In the genomic region with DNA sequence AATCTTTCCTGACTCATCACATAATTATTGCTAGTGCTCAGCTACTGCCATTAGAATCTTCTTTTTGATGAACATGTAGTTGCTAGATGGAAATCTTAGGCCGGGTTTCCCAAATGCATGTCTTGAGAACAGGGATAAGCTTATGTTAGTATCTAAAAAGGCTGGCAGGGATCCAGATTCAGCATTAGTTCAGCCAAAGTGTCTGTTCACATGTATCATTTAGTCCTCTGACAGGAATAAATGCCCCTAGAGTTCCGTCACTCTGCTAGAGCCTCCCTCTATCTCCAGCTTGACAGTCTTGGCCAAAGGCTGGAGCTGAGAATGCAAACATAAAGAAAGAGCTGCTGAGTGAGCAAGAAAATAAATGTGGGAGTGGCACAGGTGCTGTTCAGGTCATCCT, we compare ENCODE assay signal across 20 cellular contexts. TPM values are rescaled to one million over a fixed set of nuclear protein-coding genes. Genes with fewer than 3 reads are reported as not detected.
A peak's percentile ranks its signal among the peaks of the same experiment; 100 is the strongest.
DNase-seq lines count a peak whose midpoint lies in the region; ATAC-seq, FAIRE-seq and TF ChIP-seq lines count a peak whose summit lies in the region.
"Had no signal": no experiment of that assay in that cellular context is flagged by ENCODE, and none has a peak within 500 bp of the region (broad histone marks: within the 10 kb centered on the region; RNA-seq: fewer than 3 reads in every experiment).

No MANE protein-coding gene starts in this region.

- DNase-seq in NCI-H82 (lab: John Stamatoyannopoulos, UW) (peak; percentile 63), NCI-H82 treated with DMSO at 0.1 percent for 48 hours (lab: John Stamatoyannopoulos, UW; ENCODE audit: unreplicated experiment) (no peak), K562 (ENCODE audit: extremely low read depth in 1 of 4, low spot score in 3 of 4) (peak in 2 of 4 experiments; percentile 4 to 16), trophoblast cell (peak; percentile 5 to 19)
- DNase-seq: Caco-2; CD4-positive, CD25-positive, alpha-beta regulatory T cell; CD8-positive, alpha-beta T cell; DMS79 treated with DMSO at 0.1 percent for 48 hours; GF-D8; H7; HCEC 1CT had no signal

- H3K27ac ChIP-seq in K562 (ENCODE audit: extremely low read depth, low read depth, low read length) (0 out of 3 replicates have a peak overlapping the region, but pooled peaks have one; percentile 5), trophoblast cell (ENCODE audit: low read depth, low read length) (no peak overlapping the region)
- H3K27ac ChIP-seq: BLaER1, C4-2B had no signal

- no TSS peak for BruUV-seq in K562 (replicated peaks; lab: Mats Ljungman, UMichigan)

- no peak overlapping the region for H4K12ac ChIP-seq in trophoblast cell (ENCODE audit: low read depth, low read length)

- FAIRE-seq in K562 (lab: Jason Lieb, UNC): no peak
- FAIRE-seq: GM12891, GM18507, H1 had no signal

- H3K4me2 ChIP-seq in K562 (ENCODE audit: insufficient read depth, low read length) (no peak overlapping the region), trophoblast cell (ENCODE audit: low read length) (no peak overlapping the region)
- H3K4me2 ChIP-seq: BLaER1 had no signal

- H3K79me1 ChIP-seq in trophoblast cell (ENCODE audit: low read length): no peaks in the 10 kb centered on the region

- no peaks in the 10 kb centered on the region for H4K20me1 ChIP-seq in K562 (replicated peaks; ENCODE audit: control insufficient read depth, insufficient read depth, low read length)
- H4K20me1 ChIP-seq: BLaER1 had no signal

- no peaks in the 10 kb centered on the region for H3K36me3 ChIP-seq in K562 (ENCODE audit: control insufficient read depth, insufficient read depth, low read length)
- no peaks in the 10 kb centered on the region for H3K36me3 ChIP-seq in trophoblast cell (ENCODE audit: control insufficient read depth in 1 of 2, insufficient read depth in 2 of 2, low read length in 2 of 2)
- H3K36me3 ChIP-seq: BLaER1 had no signal

- H3K9me3 ChIP-seq in K562 (replicated peaks; ENCODE audit: control insufficient read depth, insufficient read depth, low read depth, low read length) (no peaks in the 10 kb centered on the region), trophoblast cell (ENCODE audit: insufficient read depth, low read depth, low read length) (no peaks in the 10 kb centered on the region)
- H3K9me3 ChIP-seq: BLaER1, Caco-2 had no signal

- no peak overlapping the region for H2BK5ac ChIP-seq in trophoblast cell (ENCODE audit: low read depth, low read length, poor library complexity)

- POLR2A ChIA-PET in K562 (lab: Yijun Ruan, JAX): no interaction called here

- H3K4me3 ChIP-seq in K562: no peak overlapping the region
- H3K4me3 ChIP-seq in trophoblast cell (ENCODE audit: low read depth, low read length): no peak overlapping the region
- H3K4me3 ChIP-seq: BLaER1 had no signal

- peak overlapping the region; percentile 61 for H2AFZ ChIP-seq in K562 (ENCODE audit: low read depth, low read length)
- H2AFZ ChIP-seq in trophoblast cell (ENCODE audit: insufficient read depth, low read length, poor library complexity): no peak overlapping the region

- TF ChIP-seq POLR2A in K562 (conservative IDR thresholded peaks at IDR 0.05): no peak

- H3K23ac ChIP-seq in trophoblast cell (ENCODE audit: low read length): no peak overlapping the region

- TF ChIP-seq CTCF in K562 (IDR thresholded peaks at IDR 0.05 in 2 of 3, conservative IDR thresholded peaks at IDR 0.05 in 1 of 3; ENCODE audit: insufficient read depth in 2 of 3, low read depth in 1 of 3, low read length in 3 of 3): no peak

- H3K4ac ChIP-seq in trophoblast cell (ENCODE audit: low read depth, low read length): no peak overlapping the region

- H2BK12ac ChIP-seq in trophoblast cell (ENCODE audit: low read length): no peak overlapping the region

- in situ Hi-C loops in K562 (cut with MboI): no loop called here

- H3K9ac ChIP-seq in K562 (ENCODE audit: insufficient read depth in 1 of 2, low read depth in 2 of 2, low read length in 2 of 2): no peak overlapping the region; a peak in 1 of 4 replicates
- peak overlapping the region; percentile 58 for H3K9ac ChIP-seq in trophoblast cell (ENCODE audit: low read length)
- H3K9ac ChIP-seq: BLaER1 had no signal

- no peak overlapping the region for H2AK5ac ChIP-seq in trophoblast cell (ENCODE audit: low read length)

- no peaks in the 10 kb centered on the region for H3K9me1 ChIP-seq in K562 (ENCODE audit: control insufficient read depth, insufficient read depth, low read length)

- no peak for TF ChIP-seq EP300 in K562 (IDR thresholded peaks at IDR 0.05; ENCODE audit: low read length)

- H3K18ac ChIP-seq in trophoblast cell (ENCODE audit: low read length): no peak overlapping the region

- intact Hi-C loops in K562 (cut with micrococcal nuclease): no loop called here

- H3K4me1 ChIP-seq in K562 (replicated peaks in 1 of 2; ENCODE audit: control insufficient read depth in 2 of 2, insufficient read depth in 2 of 2, low read length in 2 of 2) (peaks cover 0 to 9% of the 10 kb centered on the region in 2 experiments; a peak in 2 of 5 replicates), trophoblast cell (ENCODE audit: control insufficient read depth in 1 of 2, insufficient read depth in 2 of 2, low read length in 2 of 2) (no peaks in the 10 kb centered on the region)
- H3K4me1 ChIP-seq: BLaER1, Caco-2 had no signal

- H3K27me3 ChIP-seq in K562 (ENCODE audit: control insufficient read depth in 2 of 2, insufficient read depth in 2 of 2, low read length in 2 of 2): no peaks in the 10 kb centered on the region
- no peaks in the 10 kb centered on the region for H3K27me3 ChIP-seq in trophoblast cell (ENCODE audit: insufficient read depth, low read length)
- H3K27me3 ChIP-seq: BLaER1 had no signal

- no peak overlapping the region for H4K91ac ChIP-seq in trophoblast cell (ENCODE audit: low read depth, low read length)

- ATAC-seq in K562 (peak; percentile 65), GM21737 (IDR thresholded peaks at IDR 0.05; ENCODE audit: unreplicated experiment) (no peak), HG02884 (IDR thresholded peaks at IDR 0.05; ENCODE audit: unreplicated experiment) (no peak)
- ATAC-seq: CD8-positive, alpha-beta T cell had no signal

- no peak for TF ChIP-seq RAD21 in K562 (CRISPR knock-in tag; conservative IDR thresholded peaks at IDR 0.05 in 1 of 2, IDR thresholded peaks at IDR 0.05 in 1 of 2)

- H2BK120ac ChIP-seq in trophoblast cell (ENCODE audit: insufficient read depth, low read length, poor library complexity): no peak overlapping the region

- H3K79me2 ChIP-seq in K562 (ENCODE audit: control insufficient read depth, insufficient read depth, low read length) (no peaks in the 10 kb centered on the region), trophoblast cell (ENCODE audit: control insufficient read depth, insufficient read depth, low read length, poor library complexity) (no peaks in the 10 kb centered on the region)

- no peak overlapping the region for H3K14ac ChIP-seq in trophoblast cell (ENCODE audit: low read length)

- 0% methylated on average over 2 of the region's 2 CpGs for WGBS in K562 (ENCODE audit: insufficient coverage, low coverage, missing lambda C conversion rate)
- no CpG with 5 or more reads among the region's 2 CpGs for WGBS in trophoblast cell (ENCODE audit: extremely low coverage, insufficient coverage, insufficient read length)

- CTCF ChIA-PET in K562 (lab: Yijun Ruan, JAX; ENCODE audit: low intra/inter-chr PET ratio): no interaction called here

- H4K8ac ChIP-seq in trophoblast cell (ENCODE audit: low read depth, low read length): no peak overlapping the region

TF ChIP-seq in K562, 482 proteins besides CTCF, POLR2A, EP300 and RAD21:
- TF ChIP-seq NFIC (IDR thresholded peaks at IDR 0.05): peak; percentile 62
- no peak for TF ChIP-seq CBX8 (IDR thresholded peaks at IDR 0.05; ENCODE audit: borderline replicate concordance, extremely low read depth, low read depth, low read length, poor library complexity, severe bottlenecking)
TF ChIP-seq in K562: peak in this region for 1.

RNA-seq across cellular contexts. Expression of gene NELL2, which starts 13.8 kb away (rescaled TPM):
- total RNA-seq in K562 (2011; cell fraction: chromatin; rRNA removed; ENCODE audit: low replicate concordance): 3.8 and 4.3 TPM in 2 replicates
- total RNA-seq in K562 (2011; cell fraction: nucleolus; rRNA removed): 0.66 and 2.7 TPM in 2 replicates
- total RNA-seq in K562 (2011; cell fraction: nucleoplasm; rRNA removed): 2.1 and 3.7 TPM in 2 replicates
- total RNA-seq in K562 (2014; rRNA removed) (0.20 and 0.36 TPM in 2 replicates), K562 (2014; rRNA removed; fragmentation: Illumina TruSeq; extraction: Trizol) (0.58 and 0.80 TPM in 2 replicates), K562 (2015; rRNA removed; fragmentation: Illumina TruSeq; extraction: Trizol) (0.30 and 1.1 TPM in 2 replicates), K562 (2021) (0.47 and 0.53 TPM in 2 replicates)
- polyA plus RNA-seq in K562 (2011; rRNA removed) (0.27 and 0.82 TPM in 2 replicates), K562 (2014; fragmentation: Illumina TruSeq; extraction: Trizol) (0.19 and 0.71 TPM in 2 replicates), K562 (2014; fragmentation: Nextera tagmentation; extraction: Ambion mirVana) (under 1 TPM; 0.32 to 0.38 TPM), K562 (2014; rRNA removed) (0.45 and 1.6 TPM in 2 replicates)
- 0.07 and 0.44 TPM in 2 replicates for polyA plus RNA-seq in K562 (2011; cell fraction: cytosol; rRNA removed)
- 0.84 TPM in 1 of 2 replicates, not detected in the other for polyA plus RNA-seq in K562 (2011; cell fraction: nucleus; rRNA removed)
- polyA plus RNA-seq in K562 (2012): 0.42 and 1.6 TPM in 2 replicates
- 0.48 and 1.1 TPM in 2 replicates for polyA minus RNA-seq in K562 (2011; rRNA and poly(A)+ RNA removed)
- not detected in 2 replicates for polyA minus RNA-seq in K562 (2011; cell fraction: cytosol; rRNA and poly(A)+ RNA removed)
- 0.81 TPM in 1 of 2 replicates, not detected in the other for polyA minus RNA-seq in K562 (2011; cell fraction: nucleus; rRNA and poly(A)+ RNA removed)
- 0.10 and 0.14 TPM in 2 replicates for polyA plus RNA-seq in trophoblast cell (2013)
- total RNA-seq: B cell, G401 had no signal
